8 cellular contexts compared by ENCODE assay signal in the genomic region with DNA sequence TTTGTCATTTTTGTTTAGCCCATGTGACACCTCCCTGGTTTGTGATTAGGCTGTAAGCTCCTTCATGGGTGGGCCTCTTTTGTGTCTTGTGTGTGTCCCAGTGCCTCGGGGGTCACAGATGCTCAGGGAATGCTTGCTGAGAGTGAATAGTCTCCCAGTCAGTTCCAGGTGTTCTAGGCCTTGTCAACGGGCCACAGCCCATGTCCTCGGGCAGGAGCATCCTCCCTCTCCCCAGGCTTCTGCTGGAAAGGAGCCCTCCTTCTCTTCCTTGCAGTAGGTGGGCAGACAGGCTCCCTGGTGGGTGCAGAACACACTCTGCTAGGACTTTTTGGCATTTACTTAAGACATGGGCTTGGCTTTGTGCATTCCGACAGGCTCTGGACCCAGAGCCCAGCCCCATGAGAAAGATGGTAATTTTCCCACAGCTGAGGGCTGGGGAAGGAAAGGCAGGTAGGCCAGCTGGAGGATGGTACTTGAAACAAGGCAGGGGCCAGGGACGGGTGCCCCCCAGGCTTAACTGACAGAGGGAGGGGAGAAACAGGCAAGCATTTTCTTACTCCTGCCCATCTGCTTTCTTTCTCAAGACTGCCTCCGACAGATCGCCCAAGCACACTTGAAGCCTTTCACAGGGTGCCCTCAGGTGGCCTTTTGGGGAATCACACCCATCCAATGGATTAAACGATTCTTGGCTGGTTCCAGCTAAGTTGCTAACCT. TPM values are rescaled to one million over a fixed set of nuclear protein-coding genes. Genes with fewer than 3 reads are reported as not detected.
DNase-seq lines count a peak whose midpoint lies in the region; ATAC-seq and TF ChIP-seq lines count a peak whose summit lies in the region.

No MANE protein-coding gene starts in this region.

- H4K20me1 ChIP-seq in GM23338 (replicated peaks; ENCODE audit: insufficient read depth): no peaks in the 10 kb centered on the region; the same call in 1 of the 2 replicates

- H3F3A ChIP-seq in GM23338 (replicated peaks; ENCODE audit: low read depth): peaks cover 4% of the 10 kb centered on the region; the same call in 1 of the 2 replicates

- ATAC-seq in GM23338 (peak; percentile 79), left colon (peak; percentile 69), GM21619 (IDR thresholded peaks at IDR 0.05; ENCODE audit: unreplicated experiment) (no peak)

- intact Hi-C loops in left colon (cut with DNase I, micrococcal nuclease): loop anchor here in 1 of 2 donors (5.0 to 10.0 kb wide), 2 partner anchors 111 to 162 kb away; a partner anchor contains a TSS

- H3K27me3 ChIP-seq in GM23338 (ENCODE audit: insufficient read depth): no peaks in the 10 kb centered on the region

- H3K4me3 ChIP-seq in AG09309 (ENCODE audit: control insufficient read depth, low read depth, low read length): no peak overlapping the region
- H3K4me3 ChIP-seq in GM23338: no peak overlapping the region
- no peak overlapping the region for H3K4me3 ChIP-seq in cardiac fibroblast (replicated peaks in 1 of 2; ENCODE audit: low read depth in 2 of 2, low read length in 2 of 2)

- H3K27ac Mint-ChIP-seq in GM23338: no peak overlapping the region

- H3K36me3 Mint-ChIP-seq in GM23338 (ENCODE audit: low read depth): no peaks in the 10 kb centered on the region; the same call in 2 of the 3 replicates

- H3K36me3 ChIP-seq in GM23338 (ENCODE audit: insufficient read depth): no peaks in the 10 kb centered on the region

- no peak overlapping the region for H3K4me3 Mint-ChIP-seq in GM23338

- H3K27ac ChIP-seq in GM23338 (ENCODE audit: low read depth): no peak overlapping the region

- no peaks in the 10 kb centered on the region for H3K4me1 ChIP-seq in GM23338 (ENCODE audit: insufficient read depth)

- H3K79me2 ChIP-seq in GM23338 (replicated peaks; ENCODE audit: insufficient read depth): no peaks in the 10 kb centered on the region

- H3K9me2 ChIP-seq in GM23338 (ENCODE audit: insufficient read depth): no peaks in the 10 kb centered on the region

- no peak overlapping the region for H3K4me2 ChIP-seq in GM23338

- DNase-seq in AG09309 (ENCODE audit: low read depth): peak; percentile 38
- DNase-seq in GM23338 (ENCODE audit: low spot score): peak; percentile 95
- peak; percentile 59 for DNase-seq in NCI-H345 treated with DMSO at 0.1 percent for 48 hours (lab: John Stamatoyannopoulos, UW; ENCODE audit: unreplicated experiment)
- peak; percentile 30 to 63 (median 46) for DNase-seq in activated CD4-positive, CD25-positive, alpha-beta regulatory T cell (lab: John Stamatoyannopoulos, UW)
- peak; percentile 88 to 89 for DNase-seq in cardiac fibroblast (ENCODE audit: low read depth in 2 of 2)
- peak; percentile 66 to 84 for DNase-seq in left colon
- peak; percentile 62 for DNase-seq in stimulated activated CD4-positive, alpha-beta T cell treated with anti-CD3 and anti-CD28 coated beads, Interleukin-2, amount 100 ng/mL, for 4 hours (ENCODE audit: low read depth)

- H3K4me1 Mint-ChIP-seq in GM23338: peaks cover 5% of the 10 kb centered on the region; the same call in 1 of the 3 replicates

- no peaks in the 10 kb centered on the region for H3K9me3 Mint-ChIP-seq in GM23338

- H3K27me3 Mint-ChIP-seq in GM23338 (ENCODE audit: insufficient read depth, low read depth, poor library complexity): peaks cover 4% of the 10 kb centered on the region

- peak; percentile 88 for TF ChIP-seq CTCF in AG09309 (IDR thresholded peaks at IDR 0.05; ENCODE audit: control insufficient read depth, insufficient read depth, low read depth, low read length, missing control alignments)
- peak; percentile 85 to 98 for TF ChIP-seq CTCF in GM23338 (conservative IDR thresholded peaks at IDR 0.05; ENCODE audit: low read depth in 2 of 2)
- peak; percentile 88 for TF ChIP-seq CTCF in cardiac fibroblast (IDR thresholded peaks at IDR 0.05; ENCODE audit: low read depth, low read length)

- no peak overlapping the region for H2AFZ ChIP-seq in GM23338

TF ChIP-seq in GM23338, 12 proteins besides CTCF, POLR2A, EP300 and RAD21 (continues in another document):
- no peak for TF ChIP-seq EZH2phosphoT487 (IDR thresholded peaks at IDR 0.05; ENCODE audit: unreplicated experiment)
- TF ChIP-seq, protein P1, sequence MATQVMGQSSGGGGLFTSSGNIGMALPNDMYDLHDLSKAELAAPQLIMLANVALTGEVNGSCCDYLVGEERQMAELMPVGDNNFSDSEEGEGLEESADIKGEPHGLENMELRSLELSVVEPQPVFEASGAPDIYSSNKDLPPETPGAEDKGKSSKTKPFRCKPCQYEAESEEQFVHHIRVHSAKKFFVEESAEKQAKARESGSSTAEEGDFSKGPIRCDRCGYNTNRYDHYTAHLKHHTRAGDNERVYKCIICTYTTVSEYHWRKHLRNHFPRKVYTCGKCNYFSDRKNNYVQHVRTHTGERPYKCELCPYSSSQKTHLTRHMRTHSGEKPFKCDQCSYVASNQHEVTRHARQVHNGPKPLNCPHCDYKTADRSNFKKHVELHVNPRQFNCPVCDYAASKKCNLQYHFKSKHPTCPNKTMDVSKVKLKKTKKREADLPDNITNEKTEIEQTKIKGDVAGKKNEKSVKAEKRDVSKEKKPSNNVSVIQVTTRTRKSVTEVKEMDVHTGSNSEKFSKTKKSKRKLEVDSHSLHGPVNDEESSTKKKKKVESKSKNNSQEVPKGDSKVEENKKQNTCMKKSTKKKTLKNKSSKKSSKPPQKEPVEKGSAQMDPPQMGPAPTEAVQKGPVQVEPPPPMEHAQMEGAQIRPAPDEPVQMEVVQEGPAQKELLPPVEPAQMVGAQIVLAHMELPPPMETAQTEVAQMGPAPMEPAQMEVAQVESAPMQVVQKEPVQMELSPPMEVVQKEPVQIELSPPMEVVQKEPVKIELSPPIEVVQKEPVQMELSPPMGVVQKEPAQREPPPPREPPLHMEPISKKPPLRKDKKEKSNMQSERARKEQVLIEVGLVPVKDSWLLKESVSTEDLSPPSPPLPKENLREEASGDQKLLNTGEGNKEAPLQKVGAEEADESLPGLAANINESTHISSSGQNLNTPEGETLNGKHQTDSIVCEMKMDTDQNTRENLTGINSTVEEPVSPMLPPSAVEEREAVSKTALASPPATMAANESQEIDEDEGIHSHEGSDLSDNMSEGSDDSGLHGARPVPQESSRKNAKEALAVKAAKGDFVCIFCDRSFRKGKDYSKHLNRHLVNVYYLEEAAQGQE (IDR thresholded peaks at IDR 0.05; ENCODE audit: unreplicated experiment): no peak
- no peak for TF ChIP-seq ZNF114 (CRISPR knock-in tag; IDR thresholded peaks at IDR 0.05)
- no peak for TF ChIP-seq CREB1 (CRISPR knock-in tag; IDR thresholded peaks at IDR 0.05; ENCODE audit: low read depth)
- no peak for TF ChIP-seq POLR2AphosphoS5 (IDR thresholded peaks at IDR 0.05; ENCODE audit: low read depth)

RNA-seq across cellular contexts. Expression of a gene that starts 7.1 kb away (rescaled TPM):
- total RNA-seq in GM23338 (2014; rRNA removed; shearing (Covaris generic)): 1.6 and 1.8 TPM in 2 replicates
- 0.44 and 1.1 TPM in 2 replicates for polyA plus RNA-seq in GM23338 (2016; fragmentation: Nextera tagmentation; extraction: Ambion mirVana)
- total RNA-seq in left colon: 1 to 10 TPM; 5.9 to 7.6 TPM

RNA-seq across cellular contexts. Expression of a gene that starts 31.6 kb away (rescaled TPM):
- total RNA-seq in GM23338 (2014; rRNA removed; shearing (Covaris generic)): 37.5 and 46.4 TPM in 2 replicates
- polyA plus RNA-seq in GM23338 (2016; fragmentation: Nextera tagmentation; extraction: Ambion mirVana): 19.5 and 22.5 TPM in 2 replicates
- total RNA-seq in left colon: 10 to 100 TPM in 1 of 2 donors, 1 to 10 TPM in 1; 8.0 to 10.6 TPM

Comparison
In these comparisons a context has a peak if more than half of its experiments do, and no peak if none do; other contexts are left out.
1. DNase-seq: peak in every context shown above with its lines; median percentile 95 in GM23338; 88 in cardiac fibroblast; 75 in left colon; 62 in stimulated activated CD4-positive, alpha-beta T cell treated with anti-CD3 and anti-CD28 coated beads, Interleukin-2, amount 100 ng/mL, for 4 hours; 59 in NCI-H345 treated with DMSO at 0.1 percent for 48 hours; 46 in activated CD4-positive, CD25-positive, alpha-beta regulatory T cell; 38 in AG09309.